ENCODE assay signal across 12 cellular contexts in genomic region chr9:114989600-114990410, GRCh38. TPM values are rescaled to one million over a fixed set of nuclear protein-coding genes. Genes with fewer than 3 reads are reported as not detected.
DNase-seq lines count a peak whose midpoint lies in the region; ATAC-seq, FAIRE-seq and TF ChIP-seq lines count a peak whose summit lies in the region.
"Had no signal": no experiment of that assay in that cellular context is flagged by ENCODE, and none has a peak within 500 bp of the region (broad histone marks: within the 10 kb centered on the region; RNA-seq: fewer than 3 reads in every experiment).

No MANE protein-coding gene starts in this region.

- H3K27ac ChIP-seq in kidney (ENCODE audit: low read depth in 2 of 2, low read length in 2 of 2) = no peak overlapping the region

- intact Hi-C loops in kidney (cut with DNase I) = no loop called here

- DNase-seq in activated CD8-positive, alpha-beta memory T cell treated with anti-CD3 and anti-CD28 coated beads for 48 hours (ENCODE audit: low read depth in 2 of 3, low spot score in 2 of 3) = peak in 2 of 3 experiments; percentile 39 to 52
- DNase-seq in stimulated activated CD4-positive, alpha-beta T cell treated with anti-CD3 and anti-CD28 coated beads, Interleukin-2, amount 100 ng/mL, for 4 hours (ENCODE audit: low read depth) = peak; percentile 55
- DNase-seq in islet precursor cell (no peak), kidney (no peak), NCI-H446 (lab: John Stamatoyannopoulos, UW) (no peak), GDM1 (lab: John Stamatoyannopoulos, UW) (no peak)
- DNase-seq: NCI-H2171 had no signal

- H3K4me1 ChIP-seq in kidney (ENCODE audit: control insufficient read depth in 1 of 2, insufficient read depth in 1 of 2, low read depth in 1 of 2, low read length in 2 of 2) = no peaks in the 10 kb centered on the region

- no peaks in the 10 kb centered on the region for H3K9me3 ChIP-seq in kidney (ENCODE audit: control insufficient read depth in 1 of 2, low read length in 2 of 2)

- H3K9ac ChIP-seq in kidney (ENCODE audit: low read length in 2 of 2) = no peak overlapping the region

- FAIRE-seq in kidney (lab: Jason Lieb, UNC) = no peak
- FAIRE-seq: colon, TTC549 had no signal

- ATAC-seq in GM19023 (IDR thresholded peaks at IDR 0.05; ENCODE audit: unreplicated experiment) = peak; percentile 60
- peak; percentile 44 for ATAC-seq in HG03039 (IDR thresholded peaks at IDR 0.05; ENCODE audit: unreplicated experiment)

- H3K36me3 ChIP-seq in kidney (ENCODE audit: control insufficient read depth in 1 of 2, insufficient read depth in 2 of 2, low read length in 2 of 2) = no peaks in the 10 kb centered on the region

- no peak overlapping the region for H3K4me3 ChIP-seq in kidney (ENCODE audit: low read length in 2 of 2)

- no peak for TF ChIP-seq CTCF in kidney (IDR thresholded peaks at IDR 0.05; ENCODE audit: borderline replicate concordance, extremely low read depth, insufficient read depth)

RNA-seq across cellular contexts. Expression of gene TNFSF8, which starts 59.4 kb away (rescaled TPM):
- 5.0 TPM for total RNA-seq in kidney
- 0.43 TPM for polyA plus RNA-seq in kidney (ENCODE audit: insufficient read depth, low read depth, low replicate concordance)
- total RNA-seq: progenitor cell of endocrine pancreas had no signal

Comparison
In these comparisons a context has a peak if more than half of its experiments do, and no peak if none do; other contexts are left out.
1. DNase-seq: peak in activated CD8-positive, alpha-beta memory T cell treated with anti-CD3 and anti-CD28 coated beads for 48 hours (2 of 3) and stimulated activated CD4-positive, alpha-beta T cell treated with anti-CD3 and anti-CD28 coated beads, Interleukin-2, amount 100 ng/mL, for 4 hours (single experiment); none in islet precursor cell (single experiment), kidney (single experiment), NCI-H446 (0 of 2) and GDM1 (single experiment).